1 cellular context compared by ENCODE assay signal in the genomic region with DNA sequence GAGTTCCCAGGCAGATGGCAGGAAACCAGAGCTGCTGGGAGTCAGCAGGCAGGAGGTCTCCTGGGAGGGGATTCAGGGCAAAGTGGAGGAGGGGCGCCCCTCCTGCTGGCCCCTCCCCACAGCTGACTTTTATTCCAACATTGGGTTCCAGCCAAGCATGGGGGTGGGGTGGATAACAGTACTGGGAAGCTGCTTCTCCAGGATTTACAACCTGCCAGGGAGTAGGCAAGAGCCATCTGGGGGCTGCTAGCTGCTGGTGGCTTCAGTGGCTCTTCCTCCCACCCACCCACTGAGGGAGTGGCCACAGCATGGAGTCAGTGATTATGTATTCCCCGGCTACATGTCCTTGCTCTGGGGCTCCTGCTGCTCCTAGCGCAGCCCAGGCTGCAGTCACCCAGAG.
TF ChIP-seq lines count a peak whose summit lies in the region.

No MANE protein-coding gene starts in this region.

TF ChIP-seq in HEK293, 187 proteins besides CTCF, POLR2A, EP300 and RAD21 (continued from another document and continues in another):
- TF ChIP-seq, protein P1, sequence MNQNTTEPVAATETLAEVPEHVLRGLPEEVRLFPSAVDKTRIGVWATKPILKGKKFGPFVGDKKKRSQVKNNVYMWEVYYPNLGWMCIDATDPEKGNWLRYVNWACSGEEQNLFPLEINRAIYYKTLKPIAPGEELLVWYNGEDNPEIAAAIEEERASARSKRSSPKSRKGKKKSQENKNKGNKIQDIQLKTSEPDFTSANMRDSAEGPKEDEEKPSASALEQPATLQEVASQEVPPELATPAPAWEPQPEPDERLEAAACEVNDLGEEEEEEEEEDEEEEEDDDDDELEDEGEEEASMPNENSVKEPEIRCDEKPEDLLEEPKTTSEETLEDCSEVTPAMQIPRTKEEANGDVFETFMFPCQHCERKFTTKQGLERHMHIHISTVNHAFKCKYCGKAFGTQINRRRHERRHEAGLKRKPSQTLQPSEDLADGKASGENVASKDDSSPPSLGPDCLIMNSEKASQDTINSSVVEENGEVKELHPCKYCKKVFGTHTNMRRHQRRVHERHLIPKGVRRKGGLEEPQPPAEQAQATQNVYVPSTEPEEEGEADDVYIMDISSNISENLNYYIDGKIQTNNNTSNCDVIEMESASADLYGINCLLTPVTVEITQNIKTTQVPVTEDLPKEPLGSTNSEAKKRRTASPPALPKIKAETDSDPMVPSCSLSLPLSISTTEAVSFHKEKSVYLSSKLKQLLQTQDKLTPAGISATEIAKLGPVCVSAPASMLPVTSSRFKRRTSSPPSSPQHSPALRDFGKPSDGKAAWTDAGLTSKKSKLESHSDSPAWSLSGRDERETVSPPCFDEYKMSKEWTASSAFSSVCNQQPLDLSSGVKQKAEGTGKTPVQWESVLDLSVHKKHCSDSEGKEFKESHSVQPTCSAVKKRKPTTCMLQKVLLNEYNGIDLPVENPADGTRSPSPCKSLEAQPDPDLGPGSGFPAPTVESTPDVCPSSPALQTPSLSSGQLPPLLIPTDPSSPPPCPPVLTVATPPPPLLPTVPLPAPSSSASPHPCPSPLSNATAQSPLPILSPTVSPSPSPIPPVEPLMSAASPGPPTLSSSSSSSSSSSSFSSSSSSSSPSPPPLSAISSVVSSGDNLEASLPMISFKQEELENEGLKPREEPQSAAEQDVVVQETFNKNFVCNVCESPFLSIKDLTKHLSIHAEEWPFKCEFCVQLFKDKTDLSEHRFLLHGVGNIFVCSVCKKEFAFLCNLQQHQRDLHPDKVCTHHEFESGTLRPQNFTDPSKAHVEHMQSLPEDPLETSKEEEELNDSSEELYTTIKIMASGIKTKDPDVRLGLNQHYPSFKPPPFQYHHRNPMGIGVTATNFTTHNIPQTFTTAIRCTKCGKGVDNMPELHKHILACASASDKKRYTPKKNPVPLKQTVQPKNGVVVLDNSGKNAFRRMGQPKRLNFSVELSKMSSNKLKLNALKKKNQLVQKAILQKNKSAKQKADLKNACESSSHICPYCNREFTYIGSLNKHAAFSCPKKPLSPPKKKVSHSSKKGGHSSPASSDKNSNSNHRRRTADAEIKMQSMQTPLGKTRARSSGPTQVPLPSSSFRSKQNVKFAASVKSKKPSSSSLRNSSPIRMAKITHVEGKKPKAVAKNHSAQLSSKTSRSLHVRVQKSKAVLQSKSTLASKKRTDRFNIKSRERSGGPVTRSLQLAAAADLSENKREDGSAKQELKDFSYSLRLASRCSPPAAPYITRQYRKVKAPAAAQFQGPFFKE (tag by site-specific recombination; IDR thresholded peaks at IDR 0.05; ENCODE audit: borderline replicate concordance): no peak
- TF ChIP-seq OVOL3 (tag by site-specific recombination; IDR thresholded peaks at IDR 0.05): no peak
- TF ChIP-seq ZNF202 (tag by site-specific recombination; IDR thresholded peaks at IDR 0.05; ENCODE audit: borderline replicate concordance): no peak
- TF ChIP-seq ZNF791 (tag by site-specific recombination; IDR thresholded peaks at IDR 0.05): no peak
- TF ChIP-seq ZNF133 (tag by site-specific recombination; IDR thresholded peaks at IDR 0.05): no peak
- TF ChIP-seq, protein P2, sequence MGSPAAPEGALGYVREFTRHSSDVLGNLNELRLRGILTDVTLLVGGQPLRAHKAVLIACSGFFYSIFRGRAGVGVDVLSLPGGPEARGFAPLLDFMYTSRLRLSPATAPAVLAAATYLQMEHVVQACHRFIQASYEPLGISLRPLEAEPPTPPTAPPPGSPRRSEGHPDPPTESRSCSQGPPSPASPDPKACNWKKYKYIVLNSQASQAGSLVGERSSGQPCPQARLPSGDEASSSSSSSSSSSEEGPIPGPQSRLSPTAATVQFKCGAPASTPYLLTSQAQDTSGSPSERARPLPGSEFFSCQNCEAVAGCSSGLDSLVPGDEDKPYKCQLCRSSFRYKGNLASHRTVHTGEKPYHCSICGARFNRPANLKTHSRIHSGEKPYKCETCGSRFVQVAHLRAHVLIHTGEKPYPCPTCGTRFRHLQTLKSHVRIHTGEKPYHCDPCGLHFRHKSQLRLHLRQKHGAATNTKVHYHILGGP (tag by site-specific recombination; IDR thresholded peaks at IDR 0.05): no peak
- TF ChIP-seq, protein P3, sequence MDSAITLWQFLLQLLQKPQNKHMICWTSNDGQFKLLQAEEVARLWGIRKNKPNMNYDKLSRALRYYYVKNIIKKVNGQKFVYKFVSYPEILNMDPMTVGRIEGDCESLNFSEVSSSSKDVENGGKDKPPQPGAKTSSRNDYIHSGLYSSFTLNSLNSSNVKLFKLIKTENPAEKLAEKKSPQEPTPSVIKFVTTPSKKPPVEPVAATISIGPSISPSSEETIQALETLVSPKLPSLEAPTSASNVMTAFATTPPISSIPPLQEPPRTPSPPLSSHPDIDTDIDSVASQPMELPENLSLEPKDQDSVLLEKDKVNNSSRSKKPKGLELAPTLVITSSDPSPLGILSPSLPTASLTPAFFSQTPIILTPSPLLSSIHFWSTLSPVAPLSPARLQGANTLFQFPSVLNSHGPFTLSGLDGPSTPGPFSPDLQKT (IDR thresholded peaks at IDR 0.05; ENCODE audit: borderline replicate concordance, low read depth, low read length): no peak
- no peak for TF ChIP-seq ZNF707 (tag by site-specific recombination; IDR thresholded peaks at IDR 0.05)
- no peak for TF ChIP-seq ZBTB7A (tag by site-specific recombination; IDR thresholded peaks at IDR 0.05; ENCODE audit: low read depth)
- TF ChIP-seq ZNF248 (tag by site-specific recombination; IDR thresholded peaks at IDR 0.05): no peak
- TF ChIP-seq ZSCAN23 (tag by site-specific recombination; IDR thresholded peaks at IDR 0.05): no peak
- no peak for TF ChIP-seq ZNF558 (tag by site-specific recombination; IDR thresholded peaks at IDR 0.05)
- TF ChIP-seq ZFP69B (tag by site-specific recombination; IDR thresholded peaks at IDR 0.05): no peak
- TF ChIP-seq SCRT1 (tag by site-specific recombination; IDR thresholded peaks at IDR 0.05; ENCODE audit: borderline replicate concordance): no peak
- no peak for TF ChIP-seq ZNF768 (tag by site-specific recombination; IDR thresholded peaks at IDR 0.05)
- TF ChIP-seq ZNF140 (tag by site-specific recombination; IDR thresholded peaks at IDR 0.05): no peak
- TF ChIP-seq ZNF169 (tag by site-specific recombination; IDR thresholded peaks at IDR 0.05): no peak
- 0 out of 2 replicates have a peak, but pooled peaks have one; percentile 45 for TF ChIP-seq ZNF610 (tag by site-specific recombination; IDR thresholded peaks at IDR 0.05; ENCODE audit: borderline replicate concordance)
- peak; percentile 50; the same call in 1 of the 2 replicates for TF ChIP-seq KLF9 (tag by site-specific recombination; IDR thresholded peaks at IDR 0.05; ENCODE audit: low read depth)
- TF ChIP-seq, protein P4, sequence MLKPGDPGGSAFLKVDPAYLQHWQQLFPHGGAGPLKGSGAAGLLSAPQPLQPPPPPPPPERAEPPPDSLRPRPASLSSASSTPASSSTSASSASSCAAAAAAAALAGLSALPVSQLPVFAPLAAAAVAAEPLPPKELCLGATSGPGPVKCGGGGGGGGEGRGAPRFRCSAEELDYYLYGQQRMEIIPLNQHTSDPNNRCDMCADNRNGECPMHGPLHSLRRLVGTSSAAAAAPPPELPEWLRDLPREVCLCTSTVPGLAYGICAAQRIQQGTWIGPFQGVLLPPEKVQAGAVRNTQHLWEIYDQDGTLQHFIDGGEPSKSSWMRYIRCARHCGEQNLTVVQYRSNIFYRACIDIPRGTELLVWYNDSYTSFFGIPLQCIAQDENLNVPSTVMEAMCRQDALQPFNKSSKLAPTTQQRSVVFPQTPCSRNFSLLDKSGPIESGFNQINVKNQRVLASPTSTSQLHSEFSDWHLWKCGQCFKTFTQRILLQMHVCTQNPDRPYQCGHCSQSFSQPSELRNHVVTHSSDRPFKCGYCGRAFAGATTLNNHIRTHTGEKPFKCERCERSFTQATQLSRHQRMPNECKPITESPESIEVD (tag by site-specific recombination; IDR thresholded peaks at IDR 0.05): 0 out of 2 replicates have a peak, but pooled peaks have one; percentile 47
- no peak for TF ChIP-seq ZNF114 (tag by site-specific recombination; IDR thresholded peaks at IDR 0.05)
- TF ChIP-seq ZNF777 (tag by site-specific recombination; IDR thresholded peaks at IDR 0.05; ENCODE audit: borderline replicate concordance): no peak
- no peak for TF ChIP-seq ZNF354C (tag by site-specific recombination; IDR thresholded peaks at IDR 0.05; ENCODE audit: borderline replicate concordance, low read depth)
- 0 out of 2 replicates have a peak, but pooled peaks have one; percentile 73 for TF ChIP-seq ZNF324 (tag by site-specific recombination; IDR thresholded peaks at IDR 0.05)
- peak; percentile 73 for TF ChIP-seq ZSCAN30 (tag by site-specific recombination; IDR thresholded peaks at IDR 0.05)
- TF ChIP-seq ZNF19 (tag by site-specific recombination; IDR thresholded peaks at IDR 0.05; ENCODE audit: low read depth): no peak
- no peak for TF ChIP-seq ZNF555 (tag by site-specific recombination; conservative IDR thresholded peaks at IDR 0.05)
- no peak for TF ChIP-seq ZNF629 (tag by site-specific recombination; IDR thresholded peaks at IDR 0.05)
- TF ChIP-seq, protein P5, sequence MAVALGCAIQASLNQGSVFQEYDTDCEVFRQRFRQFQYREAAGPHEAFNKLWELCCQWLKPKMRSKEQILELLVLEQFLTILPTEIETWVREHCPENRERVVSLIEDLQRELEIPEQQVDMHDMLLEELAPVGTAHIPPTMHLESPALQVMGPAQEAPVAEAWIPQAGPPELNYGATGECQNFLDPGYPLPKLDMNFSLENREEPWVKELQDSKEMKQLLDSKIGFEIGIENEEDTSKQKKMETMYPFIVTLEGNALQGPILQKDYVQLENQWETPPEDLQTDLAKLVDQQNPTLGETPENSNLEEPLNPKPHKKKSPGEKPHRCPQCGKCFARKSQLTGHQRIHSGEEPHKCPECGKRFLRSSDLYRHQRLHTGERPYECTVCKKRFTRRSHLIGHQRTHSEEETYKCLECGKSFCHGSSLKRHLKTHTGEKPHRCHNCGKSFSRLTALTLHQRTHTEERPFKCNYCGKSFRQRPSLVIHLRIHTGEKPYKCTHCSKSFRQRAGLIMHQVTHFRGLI (tag by site-specific recombination; IDR thresholded peaks at IDR 0.05): no peak
- no peak for TF ChIP-seq ZNF335 (tag by site-specific recombination; conservative IDR thresholded peaks at IDR 0.05)
- peak; percentile 21; the same call in 1 of the 2 replicates for TF ChIP-seq ZBTB48 (tag by site-specific recombination; IDR thresholded peaks at IDR 0.05)
- no peak for TF ChIP-seq ZNF433 (tag by site-specific recombination; IDR thresholded peaks at IDR 0.05; ENCODE audit: low read depth)
- TF ChIP-seq ZNF600 (tag by site-specific recombination; IDR thresholded peaks at IDR 0.05): peak; percentile 45; the same call in 1 of the 2 replicates
- peak; percentile 47; the same call in 1 of the 2 replicates for TF ChIP-seq ZBTB20 (tag by site-specific recombination; IDR thresholded peaks at IDR 0.05)
- TF ChIP-seq YY2 (tag by site-specific recombination; IDR thresholded peaks at IDR 0.05): no peak
- TF ChIP-seq ZNF660 (tag by site-specific recombination; IDR thresholded peaks at IDR 0.05): 0 out of 2 replicates have a peak, but pooled peaks have one; percentile 19
- TF ChIP-seq GLIS1 (tag by site-specific recombination; IDR thresholded peaks at IDR 0.05): peak; percentile 94
- TF ChIP-seq ZNF341 (tag by site-specific recombination; IDR thresholded peaks at IDR 0.05; ENCODE audit: low read depth): peak; percentile 99
- TF ChIP-seq, protein P6, sequence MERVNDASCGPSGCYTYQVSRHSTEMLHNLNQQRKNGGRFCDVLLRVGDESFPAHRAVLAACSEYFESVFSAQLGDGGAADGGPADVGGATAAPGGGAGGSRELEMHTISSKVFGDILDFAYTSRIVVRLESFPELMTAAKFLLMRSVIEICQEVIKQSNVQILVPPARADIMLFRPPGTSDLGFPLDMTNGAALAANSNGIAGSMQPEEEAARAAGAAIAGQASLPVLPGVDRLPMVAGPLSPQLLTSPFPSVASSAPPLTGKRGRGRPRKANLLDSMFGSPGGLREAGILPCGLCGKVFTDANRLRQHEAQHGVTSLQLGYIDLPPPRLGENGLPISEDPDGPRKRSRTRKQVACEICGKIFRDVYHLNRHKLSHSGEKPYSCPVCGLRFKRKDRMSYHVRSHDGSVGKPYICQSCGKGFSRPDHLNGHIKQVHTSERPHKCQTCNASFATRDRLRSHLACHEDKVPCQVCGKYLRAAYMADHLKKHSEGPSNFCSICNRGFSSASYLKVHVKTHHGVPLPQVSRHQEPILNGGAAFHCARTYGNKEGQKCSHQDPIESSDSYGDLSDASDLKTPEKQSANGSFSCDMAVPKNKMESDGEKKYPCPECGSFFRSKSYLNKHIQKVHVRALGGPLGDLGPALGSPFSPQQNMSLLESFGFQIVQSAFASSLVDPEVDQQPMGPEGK (tag by site-specific recombination; IDR thresholded peaks at IDR 0.05): peak; percentile 81
- TF ChIP-seq ZNF624 (tag by site-specific recombination; IDR thresholded peaks at IDR 0.05): no peak
- no peak for TF ChIP-seq ZNF776 (tag by site-specific recombination; IDR thresholded peaks at IDR 0.05; ENCODE audit: borderline replicate concordance)
- TF ChIP-seq ZNF654 (tag by site-specific recombination; IDR thresholded peaks at IDR 0.05; ENCODE audit: low read depth): no peak
- TF ChIP-seq, protein P7, sequence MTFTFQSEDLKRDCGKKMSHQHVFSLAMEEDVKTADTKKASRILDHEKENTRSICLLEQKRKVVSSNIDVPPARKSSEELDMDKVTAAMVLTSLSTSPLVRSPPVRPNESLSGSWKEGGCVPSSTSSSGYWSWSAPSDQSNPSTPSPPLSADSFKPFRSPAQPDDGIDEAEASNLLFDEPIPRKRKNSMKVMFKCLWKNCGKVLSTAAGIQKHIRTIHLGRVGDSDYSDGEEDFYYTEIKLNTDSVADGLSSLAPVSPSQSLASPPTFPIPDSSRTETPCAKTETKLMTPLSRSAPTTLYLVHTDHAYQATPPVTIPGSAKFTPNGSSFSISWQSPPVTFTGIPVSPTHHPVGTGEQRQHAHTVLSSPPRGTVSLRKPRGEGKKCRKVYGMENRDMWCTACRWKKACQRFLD (tag by site-specific recombination; IDR thresholded peaks at IDR 0.05): no peak
- TF ChIP-seq ZXDB (tag by site-specific recombination; IDR thresholded peaks at IDR 0.05): no peak
- TF ChIP-seq ZFP37 (tag by site-specific recombination; IDR thresholded peaks at IDR 0.05): no peak
- TF ChIP-seq, protein P8, sequence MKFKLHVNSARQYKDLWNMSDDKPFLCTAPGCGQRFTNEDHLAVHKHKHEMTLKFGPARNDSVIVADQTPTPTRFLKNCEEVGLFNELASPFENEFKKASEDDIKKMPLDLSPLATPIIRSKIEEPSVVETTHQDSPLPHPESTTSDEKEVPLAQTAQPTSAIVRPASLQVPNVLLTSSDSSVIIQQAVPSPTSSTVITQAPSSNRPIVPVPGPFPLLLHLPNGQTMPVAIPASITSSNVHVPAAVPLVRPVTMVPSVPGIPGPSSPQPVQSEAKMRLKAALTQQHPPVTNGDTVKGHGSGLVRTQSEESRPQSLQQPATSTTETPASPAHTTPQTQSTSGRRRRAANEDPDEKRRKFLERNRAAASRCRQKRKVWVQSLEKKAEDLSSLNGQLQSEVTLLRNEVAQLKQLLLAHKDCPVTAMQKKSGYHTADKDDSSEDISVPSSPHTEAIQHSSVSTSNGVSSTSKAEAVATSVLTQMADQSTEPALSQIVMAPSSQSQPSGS (tag by site-specific recombination; IDR thresholded peaks at IDR 0.05; ENCODE audit: low read depth): no peak
- no peak for TF ChIP-seq ZNF112 (tag by site-specific recombination; IDR thresholded peaks at IDR 0.05)
